In genomic region chrX:15576019-15576418, GRCh38 we compare ENCODE assay signal across 35 cellular contexts. TPM values are rescaled to one million over a fixed set of nuclear protein-coding genes. Genes with fewer than 3 reads are reported as not detected.
DNase-seq lines count a peak whose midpoint lies in the region; ATAC-seq, FAIRE-seq and TF ChIP-seq lines count a peak whose summit lies in the region.
"Had no signal": no experiment of that assay in that cellular context is flagged by ENCODE, and none has a peak within 500 bp of the region (broad histone marks: within the 10 kb centered on the region; RNA-seq: fewer than 3 reads in every experiment).

No MANE protein-coding gene starts in this region.

- H3K4me3 Mint-ChIP-seq in GM23338, result no peak overlapping the region
- H3K4me3 Mint-ChIP-seq in activated naive CD4-positive, alpha-beta T cell treated with anti-CD3 and anti-CD28 coated beads, Interleukin-2, amount 10 ng/mL, durations not matched to agents 7 days and 5 days, result no peak overlapping the region
- H3K4me3 Mint-ChIP-seq: activated naive CD8-positive, alpha-beta T cell treated with anti-CD3 and anti-CD28 coated beads for 36 hours; dendritic cell treated with granulocyte-macrophage colony-stimulating factor and Interleukin-4, amounts not matched to agents 40 ng/mL and 50 ng/mL, for 4 days; endodermal cell; naive thymus-derived CD4-positive, alpha-beta T cell had no signal

- FAIRE-seq in colon (lab: Jason Lieb, UNC), result peak; percentile 69
- FAIRE-seq: RCC 7860 had no signal

- no peak overlapping the region for H3K27ac ChIP-seq in GM23338 (ENCODE audit: low read depth)
- H3K27ac ChIP-seq: ascending aorta, C4-2B, heart right ventricle, tibial nerve, WERI-Rb-1 had no signal

- H3K4me1 Mint-ChIP-seq in GM23338, result peaks cover 16% of the 10 kb centered on the region
- no peaks in the 10 kb centered on the region for H3K4me1 Mint-ChIP-seq in activated naive CD4-positive, alpha-beta T cell treated with anti-CD3 and anti-CD28 coated beads, Interleukin-2, amount 10 ng/mL, durations not matched to agents 7 days and 5 days
- H3K4me1 Mint-ChIP-seq: activated naive CD8-positive, alpha-beta T cell treated with anti-CD3 and anti-CD28 coated beads for 36 hours; naive thymus-derived CD4-positive, alpha-beta T cell had no signal

- no peaks in the 10 kb centered on the region for H4K20me1 ChIP-seq in GM23338 (replicated peaks; ENCODE audit: insufficient read depth)

- no peaks in the 10 kb centered on the region for H3K27me3 Mint-ChIP-seq in GM23338 (ENCODE audit: insufficient read depth, low read depth, poor library complexity)
- H3K27me3 Mint-ChIP-seq in activated naive CD4-positive, alpha-beta T cell treated with anti-CD3 and anti-CD28 coated beads, Interleukin-2, amount 10 ng/mL, durations not matched to agents 7 days and 5 days, result peaks cover 3% of the 10 kb centered on the region
- H3K27me3 Mint-ChIP-seq: dendritic cell treated with granulocyte-macrophage colony-stimulating factor and Interleukin-4, amounts not matched to agents 40 ng/mL and 50 ng/mL, for 4 days had no signal

- no peaks in the 10 kb centered on the region for H3K36me3 Mint-ChIP-seq in GM23338 (ENCODE audit: low read depth)
- H3K36me3 Mint-ChIP-seq in activated naive CD4-positive, alpha-beta T cell treated with anti-CD3 and anti-CD28 coated beads, Interleukin-2, amount 10 ng/mL, durations not matched to agents 7 days and 5 days, result no peaks in the 10 kb centered on the region
- H3K36me3 Mint-ChIP-seq: activated naive CD8-positive, alpha-beta T cell treated with anti-CD3 and anti-CD28 coated beads for 36 hours; naive thymus-derived CD4-positive, alpha-beta T cell had no signal

- DNase-seq in GM23338 (ENCODE audit: low spot score), result no peak
- DNase-seq in NCI-H748 (lab: John Stamatoyannopoulos, UW; ENCODE audit: unreplicated experiment), result peak; percentile 37
- DNase-seq in renal cortical epithelial cell (ENCODE audit: low read depth), result peak; percentile 48
- no peak for DNase-seq in activated naive CD4-positive, alpha-beta T cell treated with anti-CD3 and anti-CD28 coated beads, Interleukin-2, amount 10 ng/mL, durations not matched to agents 7 days and 5 days
- DNase-seq in NCI-H1930 (lab: John Stamatoyannopoulos, UW), result no peak
- DNase-seq: activated CD4-positive, alpha-beta T cell treated with anti-CD3 and anti-CD28 coated beads for 48 hours; activated naive CD8-positive, alpha-beta T cell treated with anti-CD3 and anti-CD28 coated beads for 36 hours; Caco-2; central memory CD4-positive, alpha-beta T cell; DMS79; endodermal cell; foreskin melanocyte; GF-D8; HCEC 1CT; heart right ventricle; kidney; MM.1S; naive thymus-derived CD4-positive, alpha-beta T cell; NCI-H2029 treated with DMSO at 0.1 percent for 48 hours; NCI-H2227 treated with DMSO at 0.1 percent for 48 hours; NCI-H82; SIG-M5; stimulated activated CD4-positive, alpha-beta T cell treated with anti-CD3 and anti-CD28 coated beads, Interleukin-4, amount 100 ng/mL, for 24 hours; SW 1271; WERI-Rb-1 had no signal

- H3K9me2 ChIP-seq in GM23338 (ENCODE audit: insufficient read depth), result no peaks in the 10 kb centered on the region

- H3K27me3 ChIP-seq in GM23338 (ENCODE audit: insufficient read depth), result no peaks in the 10 kb centered on the region
- H3K27me3 ChIP-seq: ascending aorta had no signal

- no peaks in the 10 kb centered on the region for H3F3A ChIP-seq in GM23338 (replicated peaks; ENCODE audit: low read depth)

- no peak overlapping the region for H3K4me3 ChIP-seq in GM23338
- H3K4me3 ChIP-seq: ascending aorta, heart right ventricle, tibial nerve had no signal

- H3K4me1 ChIP-seq in GM23338 (ENCODE audit: insufficient read depth), result peaks cover 7% of the 10 kb centered on the region; the same call in 1 of the 2 replicates
- H3K4me1 ChIP-seq: ascending aorta, Caco-2, tibial nerve had no signal

- no peaks in the 10 kb centered on the region for H3K36me3 ChIP-seq in GM23338 (ENCODE audit: insufficient read depth)
- H3K36me3 ChIP-seq: ascending aorta, tibial nerve, WERI-Rb-1 had no signal

- no peak for TF ChIP-seq CTCF in GM23338 (conservative IDR thresholded peaks at IDR 0.05; ENCODE audit: low read depth in 2 of 2)

- H3K79me2 ChIP-seq in GM23338 (replicated peaks; ENCODE audit: insufficient read depth), result no peaks in the 10 kb centered on the region

- H2AFZ ChIP-seq in GM23338, result peak overlapping the region; percentile 34; the same call in 1 of the 2 replicates

- CTCF ChIA-PET in activated naive CD4-positive, alpha-beta T cell treated with anti-CD3 and anti-CD28 coated beads, Interleukin-2, amount 10 ng/mL, durations not matched to agents 7 days and 5 days (lab: Charles Lee), result no interaction called here

- ATAC-seq in GM23338, result no peak; the same call in 2 of the 3 replicates
- ATAC-seq in HG02759 (IDR thresholded peaks at IDR 0.05; ENCODE audit: unreplicated experiment), result no peak
- ATAC-seq: esophagus mucosa; heart right ventricle; naive thymus-derived CD4-positive, alpha-beta T cell had no signal

- H3K27ac Mint-ChIP-seq in GM23338, result no peak overlapping the region
- H3K27ac Mint-ChIP-seq in activated naive CD4-positive, alpha-beta T cell treated with anti-CD3 and anti-CD28 coated beads, Interleukin-2, amount 10 ng/mL, durations not matched to agents 7 days and 5 days, result no peak overlapping the region
- H3K27ac Mint-ChIP-seq: activated naive CD8-positive, alpha-beta T cell treated with anti-CD3 and anti-CD28 coated beads for 36 hours; dendritic cell treated with granulocyte-macrophage colony-stimulating factor and Interleukin-4, amounts not matched to agents 40 ng/mL and 50 ng/mL, for 4 days; endodermal cell; naive thymus-derived CD4-positive, alpha-beta T cell had no signal

- no peak overlapping the region for H3K4me2 ChIP-seq in GM23338

- H3K9me3 Mint-ChIP-seq in GM23338, result no peaks in the 10 kb centered on the region
- no peaks in the 10 kb centered on the region for H3K9me3 Mint-ChIP-seq in activated naive CD4-positive, alpha-beta T cell treated with anti-CD3 and anti-CD28 coated beads, Interleukin-2, amount 10 ng/mL, durations not matched to agents 7 days and 5 days
- H3K9me3 Mint-ChIP-seq: activated naive CD8-positive, alpha-beta T cell treated with anti-CD3 and anti-CD28 coated beads for 36 hours; dendritic cell treated with granulocyte-macrophage colony-stimulating factor and Interleukin-4, amounts not matched to agents 40 ng/mL and 50 ng/mL, for 4 days; endodermal cell; naive thymus-derived CD4-positive, alpha-beta T cell had no signal

TF ChIP-seq in GM23338, 12 proteins besides CTCF, POLR2A, EP300 and RAD21:
- TF ChIP-seq EZH2phosphoT487 (IDR thresholded peaks at IDR 0.05; ENCODE audit: unreplicated experiment), result no peak
- TF ChIP-seq POLR2AphosphoS5 (IDR thresholded peaks at IDR 0.05; ENCODE audit: low read depth), result no peak
- TF ChIP-seq JUNB (IDR thresholded peaks at IDR 0.05; ENCODE audit: unreplicated experiment), result no peak
- TF ChIP-seq, protein P1, sequence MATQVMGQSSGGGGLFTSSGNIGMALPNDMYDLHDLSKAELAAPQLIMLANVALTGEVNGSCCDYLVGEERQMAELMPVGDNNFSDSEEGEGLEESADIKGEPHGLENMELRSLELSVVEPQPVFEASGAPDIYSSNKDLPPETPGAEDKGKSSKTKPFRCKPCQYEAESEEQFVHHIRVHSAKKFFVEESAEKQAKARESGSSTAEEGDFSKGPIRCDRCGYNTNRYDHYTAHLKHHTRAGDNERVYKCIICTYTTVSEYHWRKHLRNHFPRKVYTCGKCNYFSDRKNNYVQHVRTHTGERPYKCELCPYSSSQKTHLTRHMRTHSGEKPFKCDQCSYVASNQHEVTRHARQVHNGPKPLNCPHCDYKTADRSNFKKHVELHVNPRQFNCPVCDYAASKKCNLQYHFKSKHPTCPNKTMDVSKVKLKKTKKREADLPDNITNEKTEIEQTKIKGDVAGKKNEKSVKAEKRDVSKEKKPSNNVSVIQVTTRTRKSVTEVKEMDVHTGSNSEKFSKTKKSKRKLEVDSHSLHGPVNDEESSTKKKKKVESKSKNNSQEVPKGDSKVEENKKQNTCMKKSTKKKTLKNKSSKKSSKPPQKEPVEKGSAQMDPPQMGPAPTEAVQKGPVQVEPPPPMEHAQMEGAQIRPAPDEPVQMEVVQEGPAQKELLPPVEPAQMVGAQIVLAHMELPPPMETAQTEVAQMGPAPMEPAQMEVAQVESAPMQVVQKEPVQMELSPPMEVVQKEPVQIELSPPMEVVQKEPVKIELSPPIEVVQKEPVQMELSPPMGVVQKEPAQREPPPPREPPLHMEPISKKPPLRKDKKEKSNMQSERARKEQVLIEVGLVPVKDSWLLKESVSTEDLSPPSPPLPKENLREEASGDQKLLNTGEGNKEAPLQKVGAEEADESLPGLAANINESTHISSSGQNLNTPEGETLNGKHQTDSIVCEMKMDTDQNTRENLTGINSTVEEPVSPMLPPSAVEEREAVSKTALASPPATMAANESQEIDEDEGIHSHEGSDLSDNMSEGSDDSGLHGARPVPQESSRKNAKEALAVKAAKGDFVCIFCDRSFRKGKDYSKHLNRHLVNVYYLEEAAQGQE (IDR thresholded peaks at IDR 0.05; ENCODE audit: unreplicated experiment), result no peak
- no peak for TF ChIP-seq EZH2 (IDR thresholded peaks at IDR 0.05; ENCODE audit: low read depth, unreplicated experiment)
- no peak for TF ChIP-seq CREB1 (CRISPR knock-in tag; IDR thresholded peaks at IDR 0.05; ENCODE audit: low read depth)

RNA-seq across cellular contexts. Expression of gene ACE2, which starts 24.7 kb away (rescaled TPM):
- 0.10 TPM in 1 of 2 replicates, not detected in the other for total RNA-seq in GM23338 (2014; rRNA removed; shearing (Covaris generic))
- not detected in 2 replicates for polyA plus RNA-seq in GM23338 (2016; fragmentation: Nextera tagmentation; extraction: Ambion mirVana)
- total RNA-seq in renal cortical epithelial cell, result 0.35 and 3.0 TPM in 2 replicates
- total RNA-seq: activated CD8-positive, alpha-beta memory T cell treated with anti-CD3 and anti-CD28 coated beads for 36 hours; HT-29; naive thymus-derived CD4-positive, alpha-beta T cell had no signal
- polyA plus RNA-seq: naive thymus-derived CD4-positive, alpha-beta T cell had no signal

Comparison
In these comparisons a context has a peak if more than half of its experiments do, and no peak if none do; other contexts are left out.
1. DNase-seq: peak in NCI-H748 (single experiment) and renal cortical epithelial cell (single experiment); none in GM23338 (single experiment), activated naive CD4-positive, alpha-beta T cell treated with anti-CD3 and anti-CD28 coated beads, Interleukin-2, amount 10 ng/mL, durations not matched to agents 7 days and 5 days (single experiment) and NCI-H1930 (0 of 2).